In genomic region chr13:80716610-80717081, GRCh38 we compare ENCODE assay signal across 11 cellular contexts.
DNase-seq lines count a peak whose midpoint lies in the region; ATAC-seq and TF ChIP-seq lines count a peak whose summit lies in the region.
"Had no signal": no experiment of that assay in that cellular context is flagged by ENCODE, and none has a peak within 500 bp of the region (broad histone marks: within the 10 kb centered on the region; RNA-seq: fewer than 3 reads in every experiment).

No MANE protein-coding gene starts in this region.

- ATAC-seq in GM21528 (IDR thresholded peaks at IDR 0.05; ENCODE audit: low FRiP score, unreplicated experiment), result no peak

- H3K4me1 ChIP-seq in suprapubic skin (no peaks in the 10 kb centered on the region), SK-N-SH (ENCODE audit: control insufficient read depth in 1 of 2, insufficient read depth in 2 of 2, low read depth in 1 of 2, low read length in 1 of 2) (no peaks in the 10 kb centered on the region)

- 39% methylated on average over 5 of the region's 5 CpGs for WGBS in suprapubic skin
- WGBS in SK-N-SH (ENCODE audit: low lambda C conversion rate), result 70% methylated on average over 5 of the region's 5 CpGs

- TF ChIP-seq CTCF in suprapubic skin (IDR thresholded peaks at IDR 0.05) (no peak), SK-N-SH (IDR thresholded peaks at IDR 0.05) (no peak)

- no peak for TF ChIP-seq EP300 in suprapubic skin (IDR thresholded peaks at IDR 0.05)
- no peak for TF ChIP-seq EP300 in SK-N-SH (IDR thresholded peaks at IDR 0.05; ENCODE audit: borderline replicate concordance in 1 of 2, low read depth in 1 of 2, low read length in 1 of 2)

- CTCF ChIA-PET in SK-N-SH (lab: Yijun Ruan, JAX), result no interaction called here

- no peaks in the 10 kb centered on the region for H3K79me2 ChIP-seq in SK-N-SH (ENCODE audit: insufficient read depth)

- H3K27ac ChIP-seq in suprapubic skin (no peak overlapping the region), SK-N-SH (ENCODE audit: low read depth in 2 of 2, low read length in 1 of 2) (no peak overlapping the region)

- no peak for TF ChIP-seq RAD21 in SK-N-SH (IDR thresholded peaks at IDR 0.05; ENCODE audit: low read length)

- H3K9ac ChIP-seq in SK-N-SH, result no peak overlapping the region

- H3K9me3 ChIP-seq in suprapubic skin (peaks cover 7% of the 10 kb centered on the region), SK-N-SH (no peaks in the 10 kb centered on the region)

- H3K27me3 ChIP-seq in suprapubic skin, result no peaks in the 10 kb centered on the region
- no peaks in the 10 kb centered on the region for H3K27me3 ChIP-seq in SK-N-SH (ENCODE audit: insufficient read depth)

- H3K4me2 ChIP-seq in SK-N-SH, result no peak overlapping the region

- H3K9me2 ChIP-seq in SK-N-SH, result no peaks in the 10 kb centered on the region

- H3K4me3 ChIP-seq in suprapubic skin (no peak overlapping the region), SK-N-SH (ENCODE audit: low read depth in 2 of 2, low read length in 1 of 2) (no peak overlapping the region)

- DNase-seq in HT-29 (ENCODE audit: low spot score) (peak; percentile 36), NOMO-1 treated with DMSO at 0.1 percent for 48 hours (lab: John Stamatoyannopoulos, UW; ENCODE audit: unreplicated experiment) (peak; percentile 67), fibroblast of the conjunctiva (ENCODE audit: low read depth) (peak; percentile 65), renal cortical epithelial cell (ENCODE audit: low read depth) (peak; percentile 27), suprapubic skin (ENCODE audit: low spot score in 2 of 2) (no peak), inferior parietal cortex (ENCODE audit: extremely low spot score) (no peak), SK-N-SH (no peak)
- DNase-seq: activated CD4-positive, CD25-positive, alpha-beta regulatory T cell treated with anti-CD3 and anti-CD28 coated beads, Interleukin-2, amount 50 U/mL, for 72 hours; NCI-H146; stimulated activated CD4-positive, alpha-beta T cell treated with anti-CD3 and anti-CD28 coated beads, Interleukin-4, amount 100 ng/mL, for 1 hour had no signal

- no peak overlapping the region for H2AFZ ChIP-seq in SK-N-SH (ENCODE audit: low read depth)

- TF ChIP-seq POLR2A in suprapubic skin (IDR thresholded peaks at IDR 0.05), result no peak

- H4K20me1 ChIP-seq in SK-N-SH (ENCODE audit: insufficient read depth), result no peaks in the 10 kb centered on the region

- H3K36me3 ChIP-seq in suprapubic skin (no peaks in the 10 kb centered on the region), SK-N-SH (replicated peaks in 1 of 2; ENCODE audit: control insufficient read depth in 1 of 2, insufficient read depth in 2 of 2, low read length in 1 of 2) (no peaks in the 10 kb centered on the region)

- POLR2A ChIA-PET in SK-N-SH (lab: Yijun Ruan, JAX), result no interaction called here

- H3F3A ChIP-seq in SK-N-SH (replicated peaks; ENCODE audit: insufficient read depth), result no peaks in the 10 kb centered on the region

TF ChIP-seq in SK-N-SH, 30 proteins besides CTCF, POLR2A, EP300 and RAD21:
- TF ChIP-seq ELF1 (IDR thresholded peaks at IDR 0.05), result no peak
- no peak for TF ChIP-seq POLR2AphosphoS5 (IDR thresholded peaks at IDR 0.05; ENCODE audit: low read depth, low read length)
- TF ChIP-seq, protein P1, sequence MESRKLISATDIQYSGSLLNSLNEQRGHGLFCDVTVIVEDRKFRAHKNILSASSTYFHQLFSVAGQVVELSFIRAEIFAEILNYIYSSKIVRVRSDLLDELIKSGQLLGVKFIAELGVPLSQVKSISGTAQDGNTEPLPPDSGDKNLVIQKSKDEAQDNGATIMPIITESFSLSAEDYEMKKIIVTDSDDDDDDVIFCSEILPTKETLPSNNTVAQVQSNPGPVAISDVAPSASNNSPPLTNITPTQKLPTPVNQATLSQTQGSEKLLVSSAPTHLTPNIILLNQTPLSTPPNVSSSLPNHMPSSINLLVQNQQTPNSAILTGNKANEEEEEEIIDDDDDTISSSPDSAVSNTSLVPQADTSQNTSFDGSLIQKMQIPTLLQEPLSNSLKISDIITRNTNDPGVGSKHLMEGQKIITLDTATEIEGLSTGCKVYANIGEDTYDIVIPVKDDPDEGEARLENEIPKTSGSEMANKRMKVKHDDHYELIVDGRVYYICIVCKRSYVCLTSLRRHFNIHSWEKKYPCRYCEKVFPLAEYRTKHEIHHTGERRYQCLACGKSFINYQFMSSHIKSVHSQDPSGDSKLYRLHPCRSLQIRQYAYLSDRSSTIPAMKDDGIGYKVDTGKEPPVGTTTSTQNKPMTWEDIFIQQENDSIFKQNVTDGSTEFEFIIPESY (IDR thresholded peaks at IDR 0.05; ENCODE audit: borderline replicate concordance, low read depth), result no peak
- no peak for TF ChIP-seq GABPA (IDR thresholded peaks at IDR 0.05; ENCODE audit: low read depth)
- TF ChIP-seq, protein P2, sequence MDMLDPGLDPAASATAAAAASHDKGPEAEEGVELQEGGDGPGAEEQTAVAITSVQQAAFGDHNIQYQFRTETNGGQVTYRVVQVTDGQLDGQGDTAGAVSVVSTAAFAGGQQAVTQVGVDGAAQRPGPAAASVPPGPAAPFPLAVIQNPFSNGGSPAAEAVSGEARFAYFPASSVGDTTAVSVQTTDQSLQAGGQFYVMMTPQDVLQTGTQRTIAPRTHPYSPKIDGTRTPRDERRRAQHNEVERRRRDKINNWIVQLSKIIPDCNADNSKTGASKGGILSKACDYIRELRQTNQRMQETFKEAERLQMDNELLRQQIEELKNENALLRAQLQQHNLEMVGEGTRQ (IDR thresholded peaks at IDR 0.05; ENCODE audit: borderline replicate concordance, low read depth, low read length), result no peak
- TF ChIP-seq, protein P3, sequence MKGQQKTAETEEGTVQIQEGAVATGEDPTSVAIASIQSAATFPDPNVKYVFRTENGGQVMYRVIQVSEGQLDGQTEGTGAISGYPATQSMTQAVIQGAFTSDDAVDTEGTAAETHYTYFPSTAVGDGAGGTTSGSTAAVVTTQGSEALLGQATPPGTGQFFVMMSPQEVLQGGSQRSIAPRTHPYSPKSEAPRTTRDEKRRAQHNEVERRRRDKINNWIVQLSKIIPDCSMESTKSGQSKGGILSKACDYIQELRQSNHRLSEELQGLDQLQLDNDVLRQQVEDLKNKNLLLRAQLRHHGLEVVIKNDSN (IDR thresholded peaks at IDR 0.05; ENCODE audit: borderline replicate concordance, low read depth), result no peak
- TF ChIP-seq, protein P4, sequence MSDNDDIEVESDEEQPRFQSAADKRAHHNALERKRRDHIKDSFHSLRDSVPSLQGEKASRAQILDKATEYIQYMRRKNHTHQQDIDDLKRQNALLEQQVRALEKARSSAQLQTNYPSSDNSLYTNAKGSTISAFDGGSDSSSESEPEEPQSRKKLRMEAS (IDR thresholded peaks at IDR 0.05; ENCODE audit: low read depth), result no peak
- TF ChIP-seq JUND (IDR thresholded peaks at IDR 0.05), result no peak
- no peak for TF ChIP-seq TEAD4 (IDR thresholded peaks at IDR 0.05; ENCODE audit: borderline replicate concordance, insufficient read depth)
- TF ChIP-seq MEF2A (IDR thresholded peaks at IDR 0.05; ENCODE audit: borderline replicate concordance, low read depth), result no peak
- no peak for TF ChIP-seq CHD2 (IDR thresholded peaks at IDR 0.05; ENCODE audit: low read length, partially characterized antibody)
- no peak for TF ChIP-seq FOXJ3 (CRISPR knock-in tag; IDR thresholded peaks at IDR 0.05)
- no peak for TF ChIP-seq GATA2 (CRISPR knock-in tag; IDR thresholded peaks at IDR 0.05)
- no peak for TF ChIP-seq SIN3A (IDR thresholded peaks at IDR 0.05; ENCODE audit: borderline replicate concordance, low read depth, low read length)
- no peak for TF ChIP-seq MXI1 (IDR thresholded peaks at IDR 0.05; ENCODE audit: low read depth, low read length)
- no peak for TF ChIP-seq RXRA (IDR thresholded peaks at IDR 0.05; ENCODE audit: borderline replicate concordance, low read depth)
- no peak for TF ChIP-seq FOXM1 (IDR thresholded peaks at IDR 0.05; ENCODE audit: low read depth)
- no peak for TF ChIP-seq TCF12 (IDR thresholded peaks at IDR 0.05)
- no peak for TF ChIP-seq FOSL2 (IDR thresholded peaks at IDR 0.05; ENCODE audit: borderline replicate concordance, low read depth)
TF ChIP-seq in SK-N-SH: peak in this region for 0.

Comparison
In these comparisons a context has a peak if more than half of its experiments do, and no peak if none do; other contexts are left out.
1. DNase-seq: peak in HT-29 (single experiment), NOMO-1 treated with DMSO at 0.1 percent for 48 hours (single experiment), fibroblast of the conjunctiva (single experiment) and renal cortical epithelial cell (single experiment); none in suprapubic skin (0 of 2), inferior parietal cortex (single experiment) and SK-N-SH (single experiment).